In the genomic region with DNA sequence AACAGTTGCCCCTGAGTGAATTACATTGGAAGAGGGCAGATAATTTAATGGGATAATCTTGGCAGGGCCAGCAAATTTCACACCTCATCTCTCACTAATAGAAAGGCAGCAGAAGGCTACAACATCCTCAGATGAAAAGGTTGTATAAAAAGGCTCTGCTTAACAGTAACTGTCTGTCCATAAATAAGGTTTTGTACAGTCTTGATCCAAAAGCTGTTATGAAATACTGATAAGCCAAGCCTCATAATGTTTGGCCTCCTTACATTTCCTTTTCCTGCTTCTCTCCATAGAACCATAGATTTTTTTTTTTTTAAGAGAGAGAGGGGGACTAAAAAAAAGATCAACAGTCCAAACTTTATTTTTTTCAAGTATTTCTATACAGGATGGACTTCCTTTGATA, we compare ENCODE assay signal across 24 cellular contexts. TPM values are rescaled to one million over a fixed set of nuclear protein-coding genes. Genes with fewer than 3 reads are reported as not detected.
DNase-seq lines count a peak whose midpoint lies in the region; ATAC-seq, FAIRE-seq and TF ChIP-seq lines count a peak whose summit lies in the region.
"Had no signal": no experiment of that assay in that cellular context is flagged by ENCODE, and none has a peak within 500 bp of the region (broad histone marks: within the 10 kb centered on the region; RNA-seq: fewer than 3 reads in every experiment).

No MANE protein-coding gene starts in this region.

- intact Hi-C loops in right cardiac atrium (cut with DNase I) (loop anchor here in 3 of 4 donors (5.0 to 10.0 kb wide), 4 partner anchors 85 to 357 kb away; no protein-coding TSS in a partner anchor), heart left ventricle (cut with DNase I) (loop anchor here (5.0 to 10.0 kb wide), 16 partner anchors 75 to 465 kb away; no protein-coding TSS in a partner anchor), ascending aorta (cut with DNase I) (loop anchor here (5.0 kb wide), 1 partner anchor 163 kb away; no protein-coding TSS in a partner anchor), upper lobe of right lung (cut with DNase I) (no loop called here)

- TF ChIP-seq POLR2A in heart left ventricle (IDR thresholded peaks at IDR 0.05), result no peak

- DNase-seq in right cardiac atrium, result no peak
- DNase-seq in heart left ventricle, result no peak
- no peak for DNase-seq in ascending aorta (ENCODE audit: low spot score in 2 of 2)
- no peak for DNase-seq in kidney glomerular epithelial cell (lab: John Stamatoyannopoulos, UW)
- no peak for DNase-seq in upper lobe of right lung
- DNase-seq: activated CD4-positive, alpha-beta T cell treated with anti-CD3 and anti-CD28 coated beads for 48 hours; activated CD8-positive, alpha-beta memory T cell treated with anti-CD3 and anti-CD28 coated beads, Interleukin-2, amount 50 U/mL, for 48 hours; activated effector memory CD4-positive, alpha-beta T cell treated with anti-CD3 and anti-CD28 coated beads, Interleukin-2, amount 50 U/mL, for 16 hours; adrenal gland; CD4-positive, CD25-positive, alpha-beta regulatory T cell; DMS53; effector memory CD8-positive, alpha-beta T cell; NCI-H187; NCI-H345; nephron progenitor cell; psoas muscle; spleen; stimulated activated CD8-positive, alpha-beta memory T cell treated with anti-CD3 and anti-CD28 coated beads, Interleukin-4, amount 100 ng/mL, for 48 hours; substantia nigra had no signal

- H3K27me3 ChIP-seq in right cardiac atrium (ENCODE audit: control insufficient read depth, insufficient read depth), result no peaks in the 10 kb centered on the region
- peaks cover 0 to 19% (median 0%) of the 10 kb centered on the region in 9 donors for H3K27me3 ChIP-seq in heart left ventricle
- no peaks in the 10 kb centered on the region for H3K27me3 ChIP-seq in ascending aorta
- H3K27me3 ChIP-seq in upper lobe of right lung, result peaks cover 3% of the 10 kb centered on the region
- H3K27me3 ChIP-seq: adrenal gland had no signal

- peak; percentile 38 for FAIRE-seq in islet of Langerhans (lab: Jason Lieb, UNC)
- FAIRE-seq: GM12891 had no signal

- H3K4me3 ChIP-seq in right cardiac atrium (ENCODE audit: low read length), result no peak overlapping the region
- H3K4me3 ChIP-seq in heart left ventricle, result no peak overlapping the region
- H3K4me3 ChIP-seq in ascending aorta, result no peak overlapping the region
- no peak overlapping the region for H3K4me3 ChIP-seq in upper lobe of right lung
- H3K4me3 ChIP-seq: adrenal gland, HAP-1, psoas muscle, spleen had no signal

- TF ChIP-seq CTCF in heart left ventricle (IDR thresholded peaks at IDR 0.05) (no peak), ascending aorta (IDR thresholded peaks at IDR 0.05) (no peak), upper lobe of right lung (IDR thresholded peaks at IDR 0.05) (no peak)

- ATAC-seq in right cardiac atrium (peak; percentile 15 to 18), heart left ventricle (no peak), HG03139 (IDR thresholded peaks at IDR 0.05; ENCODE audit: unreplicated experiment) (no peak), HG03469 (IDR thresholded peaks at IDR 0.05; ENCODE audit: unreplicated experiment) (no peak), upper lobe of right lung (no peak)
- ATAC-seq: effector memory CD8-positive, alpha-beta T cell; psoas muscle had no signal

- H3K27ac ChIP-seq in right cardiac atrium (ENCODE audit: low read length) (no peak overlapping the region), heart left ventricle (peak overlapping the region in 4 of 12 donors; percentile 3 to 53 (median 19)), ascending aorta (peak overlapping the region; percentile 6 to 46), upper lobe of right lung (no peak overlapping the region)
- H3K27ac ChIP-seq: adrenal gland, psoas muscle, spleen had no signal

- H3K4me1 ChIP-seq in right cardiac atrium (ENCODE audit: control insufficient read depth, insufficient read depth, low read length), result peaks cover 5% of the 10 kb centered on the region
- peaks cover 0 to 66% (median 25%) of the 10 kb centered on the region in 12 donors for H3K4me1 ChIP-seq in heart left ventricle
- H3K4me1 ChIP-seq in ascending aorta, result peaks cover 3 to 50% of the 10 kb centered on the region in 2 donors
- H3K4me1 ChIP-seq in upper lobe of right lung, result peaks cover 3% of the 10 kb centered on the region
- H3K4me1 ChIP-seq: HAP-1 had no signal

- H3K36me3 ChIP-seq in heart left ventricle (no peaks in the 10 kb centered on the region), ascending aorta (no peaks in the 10 kb centered on the region), upper lobe of right lung (no peaks in the 10 kb centered on the region)
- H3K36me3 ChIP-seq: adrenal gland, HAP-1, spleen had no signal

- H3K9me3 ChIP-seq in right cardiac atrium (ENCODE audit: control insufficient read depth, low read length) (no peaks in the 10 kb centered on the region), heart left ventricle (no peaks in the 10 kb centered on the region), ascending aorta (no peaks in the 10 kb centered on the region), upper lobe of right lung (no peaks in the 10 kb centered on the region)
- H3K9me3 ChIP-seq: adrenal gland, HAP-1, psoas muscle, spleen had no signal

RNA-seq across cellular contexts. Expression of gene ROR1, which starts 6.1 kb away (rescaled TPM):
- total RNA-seq in right cardiac atrium, result 10 to 100 TPM; 10.6 to 32.5 (median 13.5) TPM
- 3.4 TPM for polyA plus RNA-seq in right cardiac atrium
- 10 to 100 TPM; 13.4 to 35.3 (median 19.6) TPM for total RNA-seq in heart left ventricle
- polyA plus RNA-seq in heart left ventricle, result 1 to 10 TPM; 4.1 to 9.6 TPM
- total RNA-seq in ascending aorta, result 115 TPM
- total RNA-seq in upper lobe of right lung, result 21.4 TPM
- total RNA-seq: CD4-positive, CD25-positive, alpha-beta regulatory T cell had no signal
- polyA plus RNA-seq: CD4-positive, CD25-positive, alpha-beta regulatory T cell had no signal

Comparison
In these comparisons a context has a peak if more than half of its experiments do, and no peak if none do; other contexts are left out.
1. ATAC-seq: peak in right cardiac atrium (2 of 2); none in heart left ventricle (0 of 4), HG03139 (single experiment), HG03469 (single experiment) and upper lobe of right lung (single experiment).
2. H3K27ac ChIP-seq: peak in ascending aorta (2 of 2); none in right cardiac atrium (single experiment) and upper lobe of right lung (single experiment).